Comparison of ENCODE assay signal across 17 cellular contexts in genomic region chr4:65033899-65034298, GRCh38.
A peak's percentile ranks its signal among the peaks of the same experiment; 100 is the strongest.
DNase-seq lines count a peak whose midpoint lies in the region; ATAC-seq and TF ChIP-seq lines count a peak whose summit lies in the region.
"Had no signal": no experiment of that assay in that cellular context is flagged by ENCODE, and none has a peak within 500 bp of the region (broad histone marks: within the 10 kb centered on the region; RNA-seq: fewer than 3 reads in every experiment).

No MANE protein-coding gene starts in this region.

- POLR2A ChIA-PET in T-cell (lab: Charles Lee): no interaction called here

- no peak overlapping the region for H3K9ac ChIP-seq in DND-41 (ENCODE audit: low read depth, low read length)
- H3K9ac ChIP-seq: BLaER1 had no signal

- H3K27ac ChIP-seq in DND-41 (ENCODE audit: low read length): no peak overlapping the region
- H3K27ac ChIP-seq: BLaER1 had no signal

- CTCF ChIA-PET in T-cell (lab: Charles Lee): no interaction called here

- H3K27me3 ChIP-seq in DND-41 (ENCODE audit: insufficient read depth, low read length, poor library complexity): no peaks in the 10 kb centered on the region
- H3K27me3 ChIP-seq: BLaER1 had no signal

- H3K27me3 Mint-ChIP-seq in mesothelial cell of epicardium (ENCODE audit: low read depth) (peaks cover 5% of the 10 kb centered on the region), T-cell (no peaks in the 10 kb centered on the region)
- H3K27me3 Mint-ChIP-seq: activated naive CD8-positive, alpha-beta T cell treated with anti-CD3 and anti-CD28 coated beads, Interleukin-2, amount 10 ng/mL, durations not matched to agents 7 days and 5 days; natural killer cell treated with Interleukin-12 subunit alpha and Interleukin-12 subunit beta and Interleukin-15 and Interleukin-18, amount 100 ng/mL, for 72 hours had no signal

- no peaks in the 10 kb centered on the region for H3K79me2 ChIP-seq in DND-41 (ENCODE audit: insufficient read depth, low read length)

- H4K20me1 ChIP-seq in DND-41 (ENCODE audit: insufficient read depth, low read length): no peaks in the 10 kb centered on the region
- H4K20me1 ChIP-seq: BLaER1 had no signal

- H3K4me3 ChIP-seq in DND-41 (ENCODE audit: low read depth in 1 of 2, low read length in 2 of 2) (no peak overlapping the region), LNCaP clone FGC (ENCODE audit: low read depth, low read length) (no peak overlapping the region)
- H3K4me3 ChIP-seq: BLaER1 had no signal

- ATAC-seq in DND-41 (ENCODE audit: insufficient read depth, low read depth) (peak; percentile 39; the same call in 2 of the 3 replicates), HG03565 (IDR thresholded peaks at IDR 0.05; ENCODE audit: unreplicated experiment) (no peak), T-cell (replicated peaks in 1 of 4) (no peak)
- ATAC-seq: activated T-cell treated with anti-CD3 and anti-CD28 coated beads, Interleukin-2, amount 50 U/mL, for 4 hours; natural killer cell treated with Interleukin-12 subunit alpha and Interleukin-12 subunit beta and Interleukin-15 and Interleukin-18, amount 100 ng/mL, for 72 hours; right cardiac atrium had no signal

- no peak overlapping the region for H3K4me3 Mint-ChIP-seq in mesothelial cell of epicardium
- no peak overlapping the region for H3K4me3 Mint-ChIP-seq in T-cell
- H3K4me3 Mint-ChIP-seq: activated naive CD8-positive, alpha-beta T cell treated with anti-CD3 and anti-CD28 coated beads, Interleukin-2, amount 10 ng/mL, durations not matched to agents 7 days and 5 days; activated T-cell treated with anti-CD3 and anti-CD28 coated beads, Interleukin-2, amount 50 U/mL, for 4 hours; natural killer cell treated with Interleukin-12 subunit alpha and Interleukin-12 subunit beta and Interleukin-15 and Interleukin-18, amount 100 ng/mL, for 72 hours had no signal

- H3K4me1 ChIP-seq in DND-41 (ENCODE audit: insufficient read depth, low read length): peaks cover 22% of the 10 kb centered on the region
- H3K4me1 ChIP-seq: BLaER1 had no signal

- H3K4me1 Mint-ChIP-seq in mesothelial cell of epicardium (peaks cover 5% of the 10 kb centered on the region), T-cell (no peaks in the 10 kb centered on the region)
- H3K4me1 Mint-ChIP-seq: activated naive CD8-positive, alpha-beta T cell treated with anti-CD3 and anti-CD28 coated beads, Interleukin-2, amount 10 ng/mL, durations not matched to agents 7 days and 5 days had no signal

- DNase-seq in DND-41 (no peak), LNCaP clone FGC (ENCODE audit: low read depth) (no peak), astrocyte of the hippocampus (ENCODE audit: low read depth, low spot score) (peak; percentile 39), mesothelial cell of epicardium (ENCODE audit: low spot score in 2 of 2, unreplicated experiment in 2 of 2) (no peak), NCI-H524 (lab: John Stamatoyannopoulos, UW) (no peak), T-cell (no peak)
- DNase-seq in stimulated activated CD4-positive, alpha-beta T cell treated with anti-CD3 and anti-CD28 coated beads, Interleukin-15, amount 100 ng/mL, for 24 hours: no peak
- DNase-seq: activated naive CD8-positive, alpha-beta T cell treated with anti-CD3 and anti-CD28 coated beads, Interleukin-2, amount 10 ng/mL, durations not matched to agents 7 days and 5 days; activated T-cell treated with anti-CD3 and anti-CD28 coated beads, Interleukin-2, amount 50 U/mL, for 4 hours; NCI-H1092 treated with DMSO at 0.1 percent for 48 hours; NCI-H510A; right cardiac atrium; RPMI8226; T-helper 2 cell had no signal

- peaks cover 14% of the 10 kb centered on the region for H3K9me3 Mint-ChIP-seq in mesothelial cell of epicardium
- H3K9me3 Mint-ChIP-seq in T-cell: peaks cover 4 to 9% (median 6%) of the 10 kb centered on the region in 3 donors
- H3K9me3 Mint-ChIP-seq: activated naive CD8-positive, alpha-beta T cell treated with anti-CD3 and anti-CD28 coated beads, Interleukin-2, amount 10 ng/mL, durations not matched to agents 7 days and 5 days had no signal

- H3K9me3 ChIP-seq in DND-41 (ENCODE audit: insufficient read depth, low read length, severe bottlenecking): no peaks in the 10 kb centered on the region
- H3K9me3 ChIP-seq: BLaER1 had no signal

- TF ChIP-seq CTCF in DND-41 (IDR thresholded peaks at IDR 0.05; ENCODE audit: borderline replicate concordance, extremely low read depth, low read length, poor library complexity, severe bottlenecking): peak; percentile 51
- TF ChIP-seq CTCF in LNCaP clone FGC (IDR thresholded peaks at IDR 0.05; ENCODE audit: control insufficient read depth, extremely low read depth, insufficient read depth): peak; percentile 41
- peak; percentile 61 for TF ChIP-seq CTCF in mesothelial cell of epicardium (IDR thresholded peaks at IDR 0.05; ENCODE audit: unreplicated experiment)

- H3K4me2 ChIP-seq in DND-41 (ENCODE audit: insufficient read depth, low read length): no peak overlapping the region
- H3K4me2 ChIP-seq: BLaER1 had no signal

- no peaks in the 10 kb centered on the region for H3K36me3 ChIP-seq in DND-41 (ENCODE audit: insufficient read depth, low read length)
- H3K36me3 ChIP-seq: BLaER1 had no signal

- no peak overlapping the region for H3K27ac Mint-ChIP-seq in mesothelial cell of epicardium
- no peak overlapping the region for H3K27ac Mint-ChIP-seq in T-cell
- H3K27ac Mint-ChIP-seq: activated naive CD8-positive, alpha-beta T cell treated with anti-CD3 and anti-CD28 coated beads, Interleukin-2, amount 10 ng/mL, durations not matched to agents 7 days and 5 days; natural killer cell treated with Interleukin-12 subunit alpha and Interleukin-12 subunit beta and Interleukin-15 and Interleukin-18, amount 100 ng/mL, for 72 hours had no signal

- H2AFZ ChIP-seq in DND-41 (ENCODE audit: low read depth, low read length): no peak overlapping the region

- no peaks in the 10 kb centered on the region for H3K36me3 Mint-ChIP-seq in mesothelial cell of epicardium
- H3K36me3 Mint-ChIP-seq in T-cell: no peaks in the 10 kb centered on the region
- H3K36me3 Mint-ChIP-seq: activated naive CD8-positive, alpha-beta T cell treated with anti-CD3 and anti-CD28 coated beads, Interleukin-2, amount 10 ng/mL, durations not matched to agents 7 days and 5 days; natural killer cell treated with Interleukin-12 subunit alpha and Interleukin-12 subunit beta and Interleukin-15 and Interleukin-18, amount 100 ng/mL, for 72 hours had no signal
